1 cellular context compared by ENCODE assay signal in genomic region chr15:97902140-97902780, GRCh38.
TF ChIP-seq lines count a peak whose summit lies in the region.

No MANE protein-coding gene starts in this region.

TF ChIP-seq in SK-N-SH treated with all-trans-retinoic acid at 6 μM for 48 hours, 23 proteins besides CTCF, POLR2A, EP300 and RAD21 (continued from another document):
- TF ChIP-seq POU6F1 (CRISPR knock-in tag; IDR thresholded peaks at IDR 0.05; ENCODE audit: borderline replicate concordance, low read depth) (no peak), BACH2 (CRISPR knock-in tag; IDR thresholded peaks at IDR 0.05; ENCODE audit: borderline replicate concordance) (no peak), CSDC2 (CRISPR knock-in tag; IDR thresholded peaks at IDR 0.05) (no peak), ZC3H10 (CRISPR knock-in tag; IDR thresholded peaks at IDR 0.05) (no peak), SNAI2 (CRISPR knock-in tag; IDR thresholded peaks at IDR 0.05) (no peak), ZNF565 (CRISPR knock-in tag; conservative IDR thresholded peaks at IDR 0.05; ENCODE audit: low read depth) (no peak)
